ENCODE assay signal across 10 cellular contexts in genomic region chr6:44176935-44177509, GRCh38. TPM values are rescaled to one million over a fixed set of nuclear protein-coding genes. Genes with fewer than 3 reads are reported as not detected.
DNase-seq lines count a peak whose midpoint lies in the region; ATAC-seq and TF ChIP-seq lines count a peak whose summit lies in the region.
"Had no signal": no experiment of that assay in that cellular context is flagged by ENCODE, and none has a peak within 500 bp of the region (broad histone marks: within the 10 kb centered on the region; RNA-seq: fewer than 3 reads in every experiment).

No MANE protein-coding gene starts in this region.

- peaks cover 19% of the 10 kb centered on the region for H3K4me1 Mint-ChIP-seq in activated T-cell treated with anti-CD3 and anti-CD28 coated beads, Interleukin-2, amount 50 U/mL, for 24 hours (ENCODE audit: low read depth)
- H3K4me1 Mint-ChIP-seq in activated CD8-positive, alpha-beta T cell treated with anti-CD3 and anti-CD28 coated beads for 36 hours (ENCODE audit: low read depth): peaks cover 24% of the 10 kb centered on the region

- peaks cover 9% of the 10 kb centered on the region for H3K27me3 Mint-ChIP-seq in activated T-cell treated with anti-CD3 and anti-CD28 coated beads, Interleukin-2, amount 50 U/mL, for 24 hours
- H3K27me3 Mint-ChIP-seq in activated CD8-positive, alpha-beta T cell treated with anti-CD3 and anti-CD28 coated beads for 36 hours: no peaks in the 10 kb centered on the region

- DNase-seq in activated T-cell treated with anti-CD3 and anti-CD28 coated beads, Interleukin-2, amount 50 U/mL, for 24 hours: no peak
- no peak for DNase-seq in activated T-cell treated with anti-CD3 and anti-CD28 coated beads, Interleukin-2, amount 50 U/mL, for 1 hour
- DNase-seq in activated CD8-positive, alpha-beta T cell treated with anti-CD3 and anti-CD28 coated beads for 36 hours: peak; percentile 80
- peak; percentile 3 to 24 for DNase-seq in stimulated activated CD8-positive, alpha-beta memory T cell treated with anti-CD3 and anti-CD28 coated beads, Interleukin-7, amount 100 ng/mL, for 4 hours (ENCODE audit: low read depth in 2 of 2)
- no peak for DNase-seq in iPS-NIHi11 (ENCODE audit: low spot score)
- no peak for DNase-seq in NCI-H510A (lab: John Stamatoyannopoulos, UW)

- H3K36me3 Mint-ChIP-seq in activated T-cell treated with anti-CD3 and anti-CD28 coated beads, Interleukin-2, amount 50 U/mL, for 24 hours (ENCODE audit: low read depth): no peaks in the 10 kb centered on the region
- no peaks in the 10 kb centered on the region for H3K36me3 Mint-ChIP-seq in activated CD8-positive, alpha-beta T cell treated with anti-CD3 and anti-CD28 coated beads for 36 hours (ENCODE audit: low read depth)

- H3K4me3 Mint-ChIP-seq in activated T-cell treated with anti-CD3 and anti-CD28 coated beads, Interleukin-2, amount 50 U/mL, for 24 hours: peak overlapping the region; percentile 2
- peak overlapping the region; percentile 43 for H3K4me3 Mint-ChIP-seq in activated CD8-positive, alpha-beta T cell treated with anti-CD3 and anti-CD28 coated beads for 36 hours

- CTCF ChIA-PET in activated CD8-positive, alpha-beta T cell treated with anti-CD3 and anti-CD28 coated beads for 36 hours (lab: Charles Lee): interaction anchor here (0.8 to 1.3 kb wide), 6 partner anchors 11 to 161 kb away, joined by 3 to 6 read pairs (median 3); partner anchors contain the start of gene SLC29A1

- ATAC-seq in HG02623 (IDR thresholded peaks at IDR 0.05; ENCODE audit: unreplicated experiment) (peak; percentile 42), HG03565 (IDR thresholded peaks at IDR 0.05; ENCODE audit: unreplicated experiment) (no peak)
- ATAC-seq in activated CD8-positive, alpha-beta T cell treated with anti-CD3 and anti-CD28 coated beads for 36 hours: peak; percentile 76

- intact Hi-C loops in activated CD8-positive, alpha-beta T cell treated with anti-CD3 and anti-CD28 coated beads for 36 hours (cut with micrococcal nuclease): no loop called here

- no peak overlapping the region for H3K27ac Mint-ChIP-seq in activated T-cell treated with anti-CD3 and anti-CD28 coated beads, Interleukin-2, amount 50 U/mL, for 24 hours
- peak overlapping the region; percentile 19 for H3K27ac Mint-ChIP-seq in activated CD8-positive, alpha-beta T cell treated with anti-CD3 and anti-CD28 coated beads for 36 hours

- POLR2A ChIA-PET in activated CD8-positive, alpha-beta T cell treated with anti-CD3 and anti-CD28 coated beads for 36 hours (lab: Charles Lee): interaction anchor here (0.6 to 3.1 kb wide), 4 partner anchors 9 to 80 kb away, joined by 3 to 17 read pairs (median 4); partner anchors contain the start of genes HSP90AB1 and SLC35B2

- H3K9me3 Mint-ChIP-seq in activated T-cell treated with anti-CD3 and anti-CD28 coated beads, Interleukin-2, amount 50 U/mL, for 24 hours: no peaks in the 10 kb centered on the region
- H3K9me3 Mint-ChIP-seq in activated CD8-positive, alpha-beta T cell treated with anti-CD3 and anti-CD28 coated beads for 36 hours: no peaks in the 10 kb centered on the region

- no peak for TF ChIP-seq CTCF in activated CD8-positive, alpha-beta T cell treated with anti-CD3 and anti-CD28 coated beads for 36 hours (IDR thresholded peaks at IDR 0.05)

RNA-seq across cellular contexts. Expression of gene CAPN11, which starts 18.4 kb away (rescaled TPM):
- under 1 TPM; 0.11 to 0.18 TPM for total RNA-seq in activated CD8-positive, alpha-beta T cell treated with anti-CD3 and anti-CD28 coated beads for 36 hours

RNA-seq across cellular contexts. Expression of gene MYMX, which starts 39.7 kb away (rescaled TPM):
- total RNA-seq in activated CD8-positive, alpha-beta T cell treated with anti-CD3 and anti-CD28 coated beads for 36 hours: not detected
- total RNA-seq: lung microvascular endothelial cell, Peyer's patch had no signal

RNA-seq across cellular contexts. Expression of gene SLC29A1, which starts 46.4 kb away (rescaled TPM):
- 10 to 100 TPM; 56.1 to 57.4 TPM for total RNA-seq in activated CD8-positive, alpha-beta T cell treated with anti-CD3 and anti-CD28 coated beads for 36 hours

RNA-seq across cellular contexts. Expression of gene TMEM63B, which starts 49.7 kb away (rescaled TPM):
- 10 to 100 TPM in 1 of 2 experiments, 1 to 10 TPM in 1; 9.1 to 12.9 TPM for total RNA-seq in activated CD8-positive, alpha-beta T cell treated with anti-CD3 and anti-CD28 coated beads for 36 hours

RNA-seq across cellular contexts. Expression of gene MRPL14, which starts 49.8 kb away (rescaled TPM):
- 10 to 100 TPM; 42.8 to 44.3 TPM for total RNA-seq in activated CD8-positive, alpha-beta T cell treated with anti-CD3 and anti-CD28 coated beads for 36 hours

Comparison
In these comparisons a context has a peak if more than half of its experiments do, and no peak if none do; other contexts are left out.
1. DNase-seq: peak in activated CD8-positive, alpha-beta T cell treated with anti-CD3 and anti-CD28 coated beads for 36 hours (single experiment) and stimulated activated CD8-positive, alpha-beta memory T cell treated with anti-CD3 and anti-CD28 coated beads, Interleukin-7, amount 100 ng/mL, for 4 hours (2 of 2); none in activated T-cell treated with anti-CD3 and anti-CD28 coated beads, Interleukin-2, amount 50 U/mL, for 24 hours (single experiment), activated T-cell treated with anti-CD3 and anti-CD28 coated beads, Interleukin-2, amount 50 U/mL, for 1 hour (single experiment), iPS-NIHi11 (single experiment) and NCI-H510A (single experiment).